Comparison of ENCODE assay signal across 2 cellular contexts in genomic region chr11:10410844-10411200, GRCh38.
TF ChIP-seq lines count a peak whose summit lies in the region.

No MANE protein-coding gene starts in this region.

TF ChIP-seq in IMR-90, 13 proteins besides CTCF, POLR2A, EP300 and RAD21:
- TF ChIP-seq CHD1 (IDR thresholded peaks at IDR 0.05; ENCODE audit: low read depth, low read length): no peak
- no peak for TF ChIP-seq USF2 (IDR thresholded peaks at IDR 0.05; ENCODE audit: low read depth, low read length)
- TF ChIP-seq MXI1 (IDR thresholded peaks at IDR 0.05; ENCODE audit: borderline replicate concordance, low read depth, low read length): no peak
- TF ChIP-seq SMC3 (IDR thresholded peaks at IDR 0.05; ENCODE audit: low read depth, low read length): no peak
- TF ChIP-seq BHLHE40 (IDR thresholded peaks at IDR 0.05; ENCODE audit: low read depth, low read length): no peak
- TF ChIP-seq MAZ (IDR thresholded peaks at IDR 0.05; ENCODE audit: borderline replicate concordance, low read depth, low read length): no peak
- TF ChIP-seq MAFK (IDR thresholded peaks at IDR 0.05; ENCODE audit: low read depth, low read length): no peak
- TF ChIP-seq RFX5 (IDR thresholded peaks at IDR 0.05; ENCODE audit: low read depth, low read length): no peak
- no peak for TF ChIP-seq ELK1 (IDR thresholded peaks at IDR 0.05; ENCODE audit: borderline replicate concordance, low read depth, low read length)
- no peak for TF ChIP-seq RCOR1 (IDR thresholded peaks at IDR 0.05; ENCODE audit: insufficient replicate concordance, low read length)
- TF ChIP-seq CEBPB (IDR thresholded peaks at IDR 0.05; ENCODE audit: low read depth, low read length): no peak
- TF ChIP-seq NFE2L2 (IDR thresholded peaks at IDR 0.05; ENCODE audit: low read depth, low read length): no peak
- TF ChIP-seq FOS (IDR thresholded peaks at IDR 0.05; ENCODE audit: low read depth, low read length): no peak

TF ChIP-seq in HEK293T, 16 proteins besides CTCF, POLR2A, EP300 and RAD21:
- TF ChIP-seq, protein P1, sequence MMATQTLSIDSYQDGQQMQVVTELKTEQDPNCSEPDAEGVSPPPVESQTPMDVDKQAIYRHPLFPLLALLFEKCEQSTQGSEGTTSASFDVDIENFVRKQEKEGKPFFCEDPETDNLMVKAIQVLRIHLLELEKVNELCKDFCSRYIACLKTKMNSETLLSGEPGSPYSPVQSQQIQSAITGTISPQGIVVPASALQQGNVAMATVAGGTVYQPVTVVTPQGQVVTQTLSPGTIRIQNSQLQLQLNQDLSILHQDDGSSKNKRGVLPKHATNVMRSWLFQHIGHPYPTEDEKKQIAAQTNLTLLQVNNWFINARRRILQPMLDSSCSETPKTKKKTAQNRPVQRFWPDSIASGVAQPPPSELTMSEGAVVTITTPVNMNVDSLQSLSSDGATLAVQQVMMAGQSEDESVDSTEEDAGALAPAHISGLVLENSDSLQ (IDR thresholded peaks at IDR 0.05): no peak
- TF ChIP-seq CTBP1 (IDR thresholded peaks at IDR 0.05; ENCODE audit: borderline replicate concordance): no peak
- TF ChIP-seq LEF1 (IDR thresholded peaks at IDR 0.05; ENCODE audit: borderline replicate concordance): no peak
- no peak for TF ChIP-seq TARDBP (IDR thresholded peaks at IDR 0.05)
- TF ChIP-seq FOXK2 (IDR thresholded peaks at IDR 0.05): no peak
- no peak for TF ChIP-seq HDGF (IDR thresholded peaks at IDR 0.05; ENCODE audit: borderline replicate concordance)
- TF ChIP-seq ARNT (IDR thresholded peaks at IDR 0.05): no peak
- no peak for TF ChIP-seq NFRKB (IDR thresholded peaks at IDR 0.05)
- TF ChIP-seq ZNF384 (IDR thresholded peaks at IDR 0.05): no peak
- TF ChIP-seq SUZ12 (IDR thresholded peaks at IDR 0.05): no peak
- no peak for TF ChIP-seq SP1 (IDR thresholded peaks at IDR 0.05)
- no peak for TF ChIP-seq FOXA1 (IDR thresholded peaks at IDR 0.05)
